ENCODE assay signal across 9 cellular contexts in genomic region chr19:11421607-11422098, GRCh38. TPM values are rescaled to one million over a fixed set of nuclear protein-coding genes. Genes with fewer than 3 reads are reported as not detected.
A peak's percentile ranks its signal among the peaks of the same experiment; 100 is the strongest.
DNase-seq lines count a peak whose midpoint lies in the region; ATAC-seq, FAIRE-seq and TF ChIP-seq lines count a peak whose summit lies in the region.
"Had no signal": no experiment of that assay in that cellular context is flagged by ENCODE, and none has a peak within 500 bp of the region (broad histone marks: within the 10 kb centered on the region; RNA-seq: fewer than 3 reads in every experiment).

No MANE protein-coding gene starts in this region.

- H3K9me3 Mint-ChIP-seq in progenitor cell of endocrine pancreas (ENCODE audit: low read depth), result no peaks in the 10 kb centered on the region

- ATAC-seq in HG03095 (IDR thresholded peaks at IDR 0.05; ENCODE audit: unreplicated experiment), result peak; percentile 32
- peak; percentile 5 for ATAC-seq in esophagus mucosa
- ATAC-seq in HG03039 (IDR thresholded peaks at IDR 0.05; ENCODE audit: unreplicated experiment), result no peak

- H3K4me3 Mint-ChIP-seq in progenitor cell of endocrine pancreas (ENCODE audit: low read depth), result peak overlapping the region; percentile 55

- peaks cover 35% of the 10 kb centered on the region for H3K27me3 Mint-ChIP-seq in progenitor cell of endocrine pancreas

- FAIRE-seq in GM12891 (lab: Jason Lieb, UNC) (peak; percentile 78), HTR-8/SVneo (lab: Jason Lieb, UNC) (no peak)

- no peak for DNase-seq in GM12891 (ENCODE audit: insufficient read length, low spot score)
- DNase-seq in activated CD4-positive, alpha-beta T cell treated with anti-CD3 and anti-CD28 coated beads for 48 hours, result peak; percentile 63
- DNase-seq in progenitor cell of endocrine pancreas (ENCODE audit: low spot score, unreplicated experiment), result no peak
- DNase-seq in HTR-8/SVneo (ENCODE audit: insufficient read length, low spot score), result no peak
- DNase-seq in UCSD-AML1 (lab: John Stamatoyannopoulos, UW; ENCODE audit: unreplicated experiment), result no peak

- peaks cover 9% of the 10 kb centered on the region for H3K4me1 Mint-ChIP-seq in progenitor cell of endocrine pancreas (ENCODE audit: low read depth)

- peak overlapping the region; percentile 62 for H3K27ac Mint-ChIP-seq in progenitor cell of endocrine pancreas

- no peak for TF ChIP-seq POLR2A in GM12891 (IDR thresholded peaks at IDR 0.05; ENCODE audit: low read depth, low read length)

- no peak for TF ChIP-seq CTCF in progenitor cell of endocrine pancreas (IDR thresholded peaks at IDR 0.05; ENCODE audit: unreplicated experiment)

- no peaks in the 10 kb centered on the region for H3K36me3 Mint-ChIP-seq in progenitor cell of endocrine pancreas (ENCODE audit: insufficient read depth)

TF ChIP-seq in GM12891, 5 proteins besides CTCF, POLR2A, EP300 and RAD21:
- no peak for TF ChIP-seq POU2F2 (IDR thresholded peaks at IDR 0.05; ENCODE audit: low read depth, low read length)
- no peak for TF ChIP-seq POLR2AphosphoS5 (IDR thresholded peaks at IDR 0.05; ENCODE audit: low read depth, low read length)
- no peak for TF ChIP-seq SPI1 (IDR thresholded peaks at IDR 0.05; ENCODE audit: low read depth, low read length)
- TF ChIP-seq TAF1 (IDR thresholded peaks at IDR 0.05; ENCODE audit: low read depth, low read length), result no peak
- no peak for TF ChIP-seq PAX5 (IDR thresholded peaks at IDR 0.05; ENCODE audit: insufficient read depth, low read length, severe bottlenecking)

RNA-seq across cellular contexts. Expression of gene RGL3, which starts 2.5 kb away (rescaled TPM):
- not detected for polyA plus RNA-seq in GM12891 (2012; ENCODE audit: low read depth, missing spikeins)
- total RNA-seq in esophagus mucosa, result 0.64 TPM
- total RNA-seq in progenitor cell of endocrine pancreas, result 266 and 284 TPM in 2 replicates
- total RNA-seq: HT1080 had no signal

RNA-seq across cellular contexts. Expression of gene ODAD3, which starts 13.3 kb away (rescaled TPM):
- 0.23 TPM for polyA plus RNA-seq in GM12891 (2012; ENCODE audit: low read depth, missing spikeins)
- not detected for total RNA-seq in esophagus mucosa
- total RNA-seq in progenitor cell of endocrine pancreas, result 1.8 and 2.2 TPM in 2 replicates

RNA-seq across cellular contexts. Expression of gene PRKCSH, which starts 13.8 kb away (rescaled TPM):
- 168 TPM for polyA plus RNA-seq in GM12891 (2012; ENCODE audit: low read depth, missing spikeins)
- 161 TPM for total RNA-seq in esophagus mucosa
- total RNA-seq in progenitor cell of endocrine pancreas, result 409 and 437 TPM in 2 replicates

RNA-seq across cellular contexts. Expression of gene EPOR, which starts 37.5 kb away (rescaled TPM):
- 2.4 TPM for polyA plus RNA-seq in GM12891 (2012; ENCODE audit: low read depth, missing spikeins)
- 0.48 TPM for total RNA-seq in esophagus mucosa
- total RNA-seq in progenitor cell of endocrine pancreas, result 53.6 and 56.7 TPM in 2 replicates

RNA-seq across cellular contexts. Expression of gene SWSAP1, which starts 47.2 kb away (rescaled TPM):
- polyA plus RNA-seq in GM12891 (2012; ENCODE audit: low read depth, missing spikeins), result 1.9 TPM
- 2.5 TPM for total RNA-seq in esophagus mucosa
- 3.2 and 3.3 TPM in 2 replicates for total RNA-seq in progenitor cell of endocrine pancreas

Comparison
In these comparisons a context has a peak if more than half of its experiments do, and no peak if none do; other contexts are left out.
1. RNA of gene RGL3, which starts 2.5 kb away (total RNA-seq): 266 to 284 TPM in progenitor cell of endocrine pancreas; 0.64 TPM in esophagus mucosa (single experiment); every median in the first group is over 100 times any median in the second.